In the genomic region with DNA sequence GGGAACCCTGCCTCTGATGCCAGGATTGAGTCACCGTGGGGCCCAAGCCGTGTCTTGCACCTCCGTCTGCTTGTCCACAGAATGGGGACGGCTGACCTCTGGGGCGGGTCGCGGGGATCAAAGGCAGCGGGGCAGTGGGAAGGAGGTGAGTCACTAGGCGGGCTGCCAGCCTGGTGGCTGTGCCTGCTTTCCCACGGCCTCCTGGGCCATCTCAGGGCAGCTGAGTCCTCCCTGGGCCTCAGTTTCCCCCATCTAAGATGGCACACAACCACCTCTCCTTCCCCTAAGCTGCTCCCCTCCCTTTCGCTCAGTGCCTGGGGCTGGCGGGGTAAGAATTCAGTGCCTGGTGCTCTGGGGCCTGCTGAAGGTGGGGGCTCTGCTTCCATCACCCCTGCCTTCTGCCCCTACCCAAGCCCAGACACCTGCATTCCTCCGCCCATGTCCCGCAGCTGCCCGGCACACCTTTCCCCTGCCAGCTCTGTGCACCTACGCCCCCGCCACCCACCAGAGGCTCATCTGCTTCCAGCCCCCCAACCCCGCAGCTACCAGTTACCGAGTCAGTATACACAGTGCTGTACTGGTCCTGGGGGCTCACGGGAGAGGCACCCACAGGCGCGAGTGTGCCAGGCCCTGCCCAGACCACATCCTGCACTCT, we compare ENCODE assay signal across 1 cellular context.
TF ChIP-seq lines count a peak whose summit lies in the region.

No MANE protein-coding gene starts in this region.

TF ChIP-seq in WTC11, 78 proteins besides CTCF, POLR2A, EP300 and RAD21:
- TF ChIP-seq, protein P1, sequence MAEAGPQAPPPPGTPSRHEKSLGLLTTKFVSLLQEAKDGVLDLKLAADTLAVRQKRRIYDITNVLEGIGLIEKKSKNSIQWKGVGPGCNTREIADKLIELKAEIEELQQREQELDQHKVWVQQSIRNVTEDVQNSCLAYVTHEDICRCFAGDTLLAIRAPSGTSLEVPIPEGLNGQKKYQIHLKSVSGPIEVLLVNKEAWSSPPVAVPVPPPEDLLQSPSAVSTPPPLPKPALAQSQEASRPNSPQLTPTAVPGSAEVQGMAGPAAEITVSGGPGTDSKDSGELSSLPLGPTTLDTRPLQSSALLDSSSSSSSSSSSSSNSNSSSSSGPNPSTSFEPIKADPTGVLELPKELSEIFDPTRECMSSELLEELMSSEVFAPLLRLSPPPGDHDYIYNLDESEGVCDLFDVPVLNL (CRISPR knock-in tag; IDR thresholded peaks at IDR 0.05; ENCODE audit: borderline replicate concordance, low read depth): no peak
- TF ChIP-seq, protein P2, sequence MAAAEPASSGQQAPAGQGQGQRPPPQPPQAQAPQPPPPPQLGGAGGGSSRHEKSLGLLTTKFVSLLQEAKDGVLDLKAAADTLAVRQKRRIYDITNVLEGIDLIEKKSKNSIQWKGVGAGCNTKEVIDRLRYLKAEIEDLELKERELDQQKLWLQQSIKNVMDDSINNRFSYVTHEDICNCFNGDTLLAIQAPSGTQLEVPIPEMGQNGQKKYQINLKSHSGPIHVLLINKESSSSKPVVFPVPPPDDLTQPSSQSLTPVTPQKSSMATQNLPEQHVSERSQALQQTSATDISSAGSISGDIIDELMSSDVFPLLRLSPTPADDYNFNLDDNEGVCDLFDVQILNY (CRISPR knock-in tag; IDR thresholded peaks at IDR 0.05): no peak
- TF ChIP-seq, protein P3, sequence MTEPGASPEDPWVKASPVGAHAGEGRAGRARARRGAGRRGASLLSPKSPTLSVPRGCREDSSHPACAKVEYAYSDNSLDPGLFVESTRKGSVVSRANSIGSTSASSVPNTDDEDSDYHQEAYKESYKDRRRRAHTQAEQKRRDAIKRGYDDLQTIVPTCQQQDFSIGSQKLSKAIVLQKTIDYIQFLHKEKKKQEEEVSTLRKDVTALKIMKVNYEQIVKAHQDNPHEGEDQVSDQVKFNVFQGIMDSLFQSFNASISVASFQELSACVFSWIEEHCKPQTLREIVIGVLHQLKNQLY (CRISPR knock-in tag; IDR thresholded peaks at IDR 0.05): no peak
